In genomic region chr13:52010890-52011689, GRCh38 we compare ENCODE assay signal across 1 cellular context.
TF ChIP-seq lines count a peak whose summit lies in the region.

ATP7B (minus strand) TSS chr13:52011450; CDS start chr13:52011337, 113 bp downstream.

TF ChIP-seq in K562, 482 proteins besides CTCF, POLR2A, EP300 and RAD21 (continued from another document):
- TF ChIP-seq ESRRB (CRISPR knock-in tag; IDR thresholded peaks at IDR 0.05; ENCODE audit: borderline replicate concordance), result no peak
- no peak for TF ChIP-seq HDAC3 (IDR thresholded peaks at IDR 0.05; ENCODE audit: borderline replicate concordance, partially characterized antibody)
- TF ChIP-seq ZNF263 (CRISPR knock-in tag; IDR thresholded peaks at IDR 0.05; ENCODE audit: borderline replicate concordance), result peak; percentile 35; the same call in 1 of the 2 replicates
- TF ChIP-seq HDAC6 (IDR thresholded peaks at IDR 0.05; ENCODE audit: low read depth, low read length), result no peak
- no peak for TF ChIP-seq RAD51 (IDR thresholded peaks at IDR 0.05; ENCODE audit: borderline replicate concordance, low read depth)
